ENCODE assay signal across 26 cellular contexts in genomic region chr1:64318428-64318827, GRCh38.
"Had no signal": no experiment of that assay in that cellular context is flagged by ENCODE, and none has a peak within 500 bp of the region (broad histone marks: within the 10 kb centered on the region; RNA-seq: fewer than 3 reads in every experiment).

No MANE protein-coding gene starts in this region.

- H3K27me3 ChIP-seq: esophagus squamous epithelium, gastroesophageal sphincter, heart left ventricle, left lung, sigmoid colon, testis, tibial artery had no signal

- H3K9me3 Mint-ChIP-seq: mesothelial cell of epicardium; naive B cell; nephron; stimulated activated effector memory CD8-positive, alpha-beta T cell treated with anti-CD3 and anti-CD28 coated beads, Interleukin-12 subunit alpha, Interleukin-12 subunit beta, amount 100 ng/mL, for 72 hours; type B pancreatic cell had no signal

- H3K4me1 ChIP-seq: gastroesophageal sphincter, prostate gland, sigmoid colon, testis, tibial artery had no signal

- H3K36me3 ChIP-seq: esophagus squamous epithelium, gastroesophageal sphincter, heart left ventricle, left lung, prostate gland, sigmoid colon, tibial artery had no signal

- H3K9me3 ChIP-seq: esophagus squamous epithelium, gastroesophageal sphincter, heart left ventricle, left lung, mucosa of descending colon, prostate gland, sigmoid colon, testis, tibial artery had no signal

- H3K36me3 Mint-ChIP-seq: mesothelial cell of epicardium; naive B cell; stimulated activated effector memory CD8-positive, alpha-beta T cell treated with anti-CD3 and anti-CD28 coated beads, Interleukin-12 subunit alpha, Interleukin-12 subunit beta, amount 100 ng/mL, for 72 hours; type B pancreatic cell had no signal

- H3K4me3 Mint-ChIP-seq: mesothelial cell of epicardium; nephron; stimulated activated effector memory CD8-positive, alpha-beta T cell treated with anti-CD3 and anti-CD28 coated beads, Interleukin-12 subunit alpha, Interleukin-12 subunit beta, amount 100 ng/mL, for 72 hours; type B pancreatic cell had no signal

- H3K27me3 Mint-ChIP-seq: type B pancreatic cell had no signal

- ATAC-seq: gastroesophageal sphincter; heart left ventricle; left cardiac atrium; left lung; mucosa of descending colon; right cardiac atrium; stimulated activated effector memory CD8-positive, alpha-beta T cell treated with anti-CD3 and anti-CD28 coated beads, Interleukin-12 subunit alpha, Interleukin-12 subunit beta, amount 100 ng/mL, for 72 hours; stimulated activated naive CD8-positive, alpha-beta T cell treated with anti-CD3 and anti-CD28 coated beads, Interleukin-15, Interleukin-2, amounts not matched to agents 100 U/mL and 50 U/mL, for 24 hours had no signal

- DNase-seq: dermis blood vessel endothelial cell; effector memory CD4-positive, alpha-beta T cell; esophagus squamous epithelium; heart left ventricle; hippocampal formation; left cardiac atrium; left lung; mesenchymal stem cell; mucosa of descending colon; naive B cell; nucleus accumbens; right cardiac atrium; sigmoid colon; stimulated activated CD4-positive, alpha-beta T cell treated with anti-CD3 and anti-CD28 coated beads, Interleukin-2, amount 100 ng/mL, for 24 hours; stimulated activated CD4-positive, alpha-beta T cell treated with anti-CD3 and anti-CD28 coated beads, Interleukin-4, amount 100 ng/mL, for 24 hours; stimulated activated naive CD8-positive, alpha-beta T cell treated with anti-CD3 and anti-CD28 coated beads, Interleukin-15, Interleukin-2, amounts not matched to agents 100 U/mL and 50 U/mL, for 24 hours; substantia nigra; testis; tibial artery had no signal

- H3K4me1 Mint-ChIP-seq: mesothelial cell of epicardium; naive B cell; stimulated activated effector memory CD8-positive, alpha-beta T cell treated with anti-CD3 and anti-CD28 coated beads, Interleukin-12 subunit alpha, Interleukin-12 subunit beta, amount 100 ng/mL, for 72 hours had no signal

- H3K27ac Mint-ChIP-seq: mesothelial cell of epicardium; naive B cell; nephron; stimulated activated effector memory CD8-positive, alpha-beta T cell treated with anti-CD3 and anti-CD28 coated beads, Interleukin-12 subunit alpha, Interleukin-12 subunit beta, amount 100 ng/mL, for 72 hours; type B pancreatic cell had no signal

- H3K27ac ChIP-seq: coronary artery, esophagus squamous epithelium, gastroesophageal sphincter, heart left ventricle, left lung, prostate gland, sigmoid colon, testis, tibial artery had no signal

- H3K4me3 ChIP-seq: coronary artery, esophagus squamous epithelium, gastroesophageal sphincter, heart left ventricle, left lung, mucosa of descending colon, prostate gland, sigmoid colon, testis, tibial artery had no signal
